ENCODE assay signal across 10 cellular contexts in genomic region chr2:119826370-119826961, GRCh38.
DNase-seq lines count a peak whose midpoint lies in the region; ATAC-seq and TF ChIP-seq lines count a peak whose summit lies in the region.
"Had no signal": no experiment of that assay in that cellular context is flagged by ENCODE, and none has a peak within 500 bp of the region (broad histone marks: within the 10 kb centered on the region; RNA-seq: fewer than 3 reads in every experiment).

No MANE protein-coding gene starts in this region.

- H3K36me3 ChIP-seq in CD4-positive, alpha-beta memory T cell (ENCODE audit: insufficient read depth, low read length) = no peaks in the 10 kb centered on the region
- H3K36me3 ChIP-seq in psoas muscle (ENCODE audit: insufficient read depth in 1 of 2, low read depth in 1 of 2) = no peaks in the 10 kb centered on the region

- H3K4me1 Mint-ChIP-seq in CD4-positive, alpha-beta memory T cell = peaks cover 27 to 54% (median 44%) of the 10 kb centered on the region in 4 donors

- CTCF ChIA-PET in CD4-positive, alpha-beta memory T cell (lab: Charles Lee; ENCODE audit: partially characterized antibody) = interaction anchor here (0.6 to 6.8 kb wide), 15 partner anchors 8 to 125 kb away, joined by 3 to 91 read pairs (median 4); partner anchors contain the start of gene PTPN4

- H3K4me1 ChIP-seq in CD4-positive, alpha-beta memory T cell (ENCODE audit: insufficient read depth, low read length) = peaks cover 5% of the 10 kb centered on the region
- peaks cover 16% of the 10 kb centered on the region for H3K4me1 ChIP-seq in psoas muscle

- H3K27me3 ChIP-seq in CD4-positive, alpha-beta memory T cell (ENCODE audit: insufficient read depth, low read length) = no peaks in the 10 kb centered on the region
- no peaks in the 10 kb centered on the region for H3K27me3 ChIP-seq in psoas muscle (ENCODE audit: insufficient read depth in 3 of 3, low read length in 2 of 3)

- ATAC-seq in GM18498 (IDR thresholded peaks at IDR 0.05; ENCODE audit: unreplicated experiment) (peak; percentile 74), psoas muscle (peak in 2 of 4 donors; percentile 53 to 56), GM19397 (IDR thresholded peaks at IDR 0.05; ENCODE audit: unreplicated experiment) (no peak)

- H3K9me3 Mint-ChIP-seq in CD4-positive, alpha-beta memory T cell = peaks cover 0 to 18% (median 3%) of the 10 kb centered on the region in 8 donors

- H3K27ac ChIP-seq in CD4-positive, alpha-beta memory T cell (ENCODE audit: low read depth, low read length) = no peak overlapping the region
- H3K27ac ChIP-seq in psoas muscle = no peak overlapping the region
- H3K27ac ChIP-seq: skin epidermis had no signal

- H3K36me3 Mint-ChIP-seq in CD4-positive, alpha-beta memory T cell = peaks cover 17 to 22% of the 10 kb centered on the region in 2 donors

- POLR2A ChIA-PET in CD4-positive, alpha-beta memory T cell (lab: Charles Lee; ENCODE audit: partially characterized antibody) = interaction anchor here (0.5 kb wide), 1 partner anchor 161 kb away, joined by 3 read pairs; no protein-coding TSS in a partner anchor

- no peaks in the 10 kb centered on the region for H3K9me3 ChIP-seq in CD4-positive, alpha-beta memory T cell (ENCODE audit: control insufficient read depth in 1 of 2, low read length in 2 of 2)
- H3K9me3 ChIP-seq in psoas muscle = peaks cover 11% of the 10 kb centered on the region

- no peaks in the 10 kb centered on the region for H3K27me3 Mint-ChIP-seq in CD4-positive, alpha-beta memory T cell
- H3K27me3 Mint-ChIP-seq: activated B cell treated with CpG ODN at 0.5 μM for 24 hours had no signal

- peak in 4 of 5 donors; percentile 38 to 49 (median 41) for DNase-seq in CD4-positive, alpha-beta memory T cell
- peak; percentile 32 for DNase-seq in HuH-7.5 (ENCODE audit: low spot score)
- DNase-seq in activated CD4-positive, alpha-beta T cell treated with anti-CD3 and anti-CD28 coated beads for 4 hours = peak; percentile 25 to 46
- DNase-seq in fibroblast of villous mesenchyme (ENCODE audit: low read depth) = peak; percentile 44
- DNase-seq in psoas muscle = no peak
- DNase-seq in NCI-H1930 (lab: John Stamatoyannopoulos, UW) = no peak
- DNase-seq: activated B cell treated with CpG ODN at 0.5 μM for 24 hours had no signal

- TF ChIP-seq CTCF in fibroblast of villous mesenchyme (IDR thresholded peaks at IDR 0.05; ENCODE audit: insufficient read depth, low read depth, low read length) (peak; percentile 70), psoas muscle (IDR thresholded peaks at IDR 0.05) (peak; percentile 28)

- intact Hi-C loops in CD4-positive, alpha-beta memory T cell (cut with micrococcal nuclease) = loop anchor here (1.0 to 10.0 kb wide), 4 partner anchors 73 to 488 kb away; no protein-coding TSS in a partner anchor
- intact Hi-C loops in psoas muscle (cut with DNase I) = loop anchor here in 1 of 2 donors (5.0 kb wide), 1 partner anchor 124 kb away; no protein-coding TSS in a partner anchor

- no peak overlapping the region for H3K4me3 Mint-ChIP-seq in CD4-positive, alpha-beta memory T cell
- H3K4me3 Mint-ChIP-seq: activated B cell treated with CpG ODN at 0.5 μM for 24 hours had no signal

- H3K27ac Mint-ChIP-seq in CD4-positive, alpha-beta memory T cell = peak overlapping the region in 2 of 7 donors; percentile 31 to 32
- H3K27ac Mint-ChIP-seq: activated B cell treated with CpG ODN at 0.5 μM for 24 hours had no signal

- no peak overlapping the region for H3K4me3 ChIP-seq in CD4-positive, alpha-beta memory T cell (ENCODE audit: low read length in 2 of 2)
- H3K4me3 ChIP-seq in fibroblast of villous mesenchyme (ENCODE audit: low read depth, low read length) (no peak overlapping the region), psoas muscle (no peak overlapping the region)
- H3K4me3 ChIP-seq: skin epidermis had no signal

- WGBS in psoas muscle, 3 donors = 73 to 77% (median 75%) methylated on average over 5 of the region's 5 CpGs

Comparison
In these comparisons a context has a peak if more than half of its experiments do, and no peak if none do; other contexts are left out.
1. DNase-seq: peak in CD4-positive, alpha-beta memory T cell (4 of 5), HuH-7.5 (single experiment), activated CD4-positive, alpha-beta T cell treated with anti-CD3 and anti-CD28 coated beads for 4 hours (2 of 2) and fibroblast of villous mesenchyme (single experiment); none in psoas muscle (0 of 2) and NCI-H1930 (0 of 2).